Comparison of ENCODE assay signal across 28 cellular contexts in genomic region chr2:20668871-20669475, GRCh38. TPM values are rescaled to one million over a fixed set of nuclear protein-coding genes. Genes with fewer than 3 reads are reported as not detected.
DNase-seq lines count a peak whose midpoint lies in the region; ATAC-seq, FAIRE-seq and TF ChIP-seq lines count a peak whose summit lies in the region.
"Had no signal": no experiment of that assay in that cellular context is flagged by ENCODE, and none has a peak within 500 bp of the region (broad histone marks: within the 10 kb centered on the region; RNA-seq: fewer than 3 reads in every experiment).

No MANE protein-coding gene starts in this region.

- no peaks in the 10 kb centered on the region for H3K36me3 ChIP-seq in right atrium auricular region
- no peaks in the 10 kb centered on the region for H3K36me3 ChIP-seq in astrocyte (ENCODE audit: insufficient read depth, low read length)
- no peaks in the 10 kb centered on the region for H3K36me3 ChIP-seq in upper lobe of right lung
- H3K36me3 ChIP-seq in CD8-positive, alpha-beta memory T cell (ENCODE audit: insufficient read depth, low read length): no peaks in the 10 kb centered on the region
- H3K36me3 ChIP-seq: BE2C, heart right ventricle, tibial nerve had no signal

- H3K27ac ChIP-seq in right atrium auricular region (no peak overlapping the region), astrocyte (ENCODE audit: low read depth, low read length) (no peak overlapping the region), upper lobe of right lung (no peak overlapping the region)
- H3K27ac ChIP-seq in CD8-positive, alpha-beta memory T cell (ENCODE audit: low read depth, low read length): no peak overlapping the region
- H3K27ac ChIP-seq: A549, KMS-11, tibial nerve had no signal

- intact Hi-C loops in Right ventricle myocardium superior (cut with DNase I) (no loop called here), upper lobe of right lung (cut with DNase I) (no loop called here)

- peaks cover 6% of the 10 kb centered on the region for H3K9me3 Mint-ChIP-seq in astrocyte (ENCODE audit: unreplicated experiment)
- no peaks in the 10 kb centered on the region for H3K9me3 Mint-ChIP-seq in mesothelial cell of epicardium
- peaks cover 0 to 2% (median 0%) of the 10 kb centered on the region in 5 donors for H3K9me3 Mint-ChIP-seq in CD8-positive, alpha-beta memory T cell
- H3K9me3 Mint-ChIP-seq: activated CD4-positive, alpha-beta memory T cell treated with anti-CD3 and anti-CD28 coated beads for 36 hours; dendritic cell treated with granulocyte-macrophage colony-stimulating factor and Interleukin-4, amounts not matched to agents 40 ng/mL and 50 ng/mL, for 4 days had no signal

- no peaks in the 10 kb centered on the region for H3K79me2 ChIP-seq in astrocyte (ENCODE audit: insufficient read depth, low read length)

- ATAC-seq in Right ventricle myocardium superior (ENCODE audit: poor library complexity): no peak
- no peak for ATAC-seq in upper lobe of right lung
- ATAC-seq in GM21367 (IDR thresholded peaks at IDR 0.05; ENCODE audit: unreplicated experiment): no peak
- ATAC-seq: A549, heart right ventricle, left colon had no signal

- FAIRE-seq in astrocyte (lab: Jason Lieb, UNC): no peak
- FAIRE-seq: A549, bronchial epithelial cell had no signal

- H3K4me3 Mint-ChIP-seq in astrocyte (ENCODE audit: unreplicated experiment) (no peak overlapping the region), mesothelial cell of epicardium (peak overlapping the region; percentile 43)
- peak overlapping the region in 3 of 7 donors; percentile 26 to 60 (median 29) for H3K4me3 Mint-ChIP-seq in CD8-positive, alpha-beta memory T cell
- H3K4me3 Mint-ChIP-seq: dendritic cell treated with granulocyte-macrophage colony-stimulating factor and Interleukin-4, amounts not matched to agents 40 ng/mL and 50 ng/mL, for 4 days had no signal

- H3K4me3 ChIP-seq in right atrium auricular region: no peak overlapping the region
- H3K4me3 ChIP-seq in astrocyte (ENCODE audit: insufficient read depth, low read depth, low read length): no peak overlapping the region
- H3K4me3 ChIP-seq in upper lobe of right lung: no peak overlapping the region
- no peak overlapping the region for H3K4me3 ChIP-seq in CD8-positive, alpha-beta memory T cell (ENCODE audit: low read length)
- H3K4me3 ChIP-seq: A549, smooth muscle cell had no signal

- H3K4me1 Mint-ChIP-seq in astrocyte (ENCODE audit: low read depth, unreplicated experiment): peaks cover 2% of the 10 kb centered on the region
- peaks cover 19% of the 10 kb centered on the region for H3K4me1 Mint-ChIP-seq in mesothelial cell of epicardium
- H3K4me1 Mint-ChIP-seq in CD8-positive, alpha-beta memory T cell: peaks cover 11 to 51% (median 18%) of the 10 kb centered on the region in 3 donors

- POLR2A ChIA-PET in CD8-positive, alpha-beta memory T cell (lab: Charles Lee): no interaction called here

- H3K27me3 ChIP-seq in right atrium auricular region: peaks cover 18 to 50% of the 10 kb centered on the region in 2 donors
- H3K27me3 ChIP-seq in astrocyte (ENCODE audit: insufficient read depth, low read length): peaks cover 92% of the 10 kb centered on the region
- H3K27me3 ChIP-seq in upper lobe of right lung: peaks cover 91% of the 10 kb centered on the region
- H3K27me3 ChIP-seq in CD8-positive, alpha-beta memory T cell (ENCODE audit: insufficient read depth, low read length, poor library complexity, severe bottlenecking): peaks cover 64% of the 10 kb centered on the region

- TF ChIP-seq CTCF in right atrium auricular region (IDR thresholded peaks at IDR 0.05): no peak
- TF ChIP-seq CTCF in astrocyte (IDR thresholded peaks at IDR 0.05; ENCODE audit: insufficient read depth, low read depth, low read length): no peak
- TF ChIP-seq CTCF in mesothelial cell of epicardium (IDR thresholded peaks at IDR 0.05; ENCODE audit: unreplicated experiment): no peak
- no peak for TF ChIP-seq CTCF in upper lobe of right lung (IDR thresholded peaks at IDR 0.05)

- H3K27me3 Mint-ChIP-seq in astrocyte (ENCODE audit: low read depth, unreplicated experiment): peaks cover 70% of the 10 kb centered on the region
- H3K27me3 Mint-ChIP-seq in mesothelial cell of epicardium (ENCODE audit: low read depth): peaks cover 94% of the 10 kb centered on the region
- H3K27me3 Mint-ChIP-seq in CD8-positive, alpha-beta memory T cell: peaks cover 55 to 82% of the 10 kb centered on the region in 2 donors

- H4K20me1 ChIP-seq in astrocyte (ENCODE audit: insufficient read depth, low read length): peaks cover 16% of the 10 kb centered on the region

- peak; percentile 11 for DNase-seq in Right ventricle myocardium superior
- no peak for DNase-seq in right atrium auricular region (ENCODE audit: low spot score)
- no peak for DNase-seq in astrocyte (ENCODE audit: low read depth)
- no peak for DNase-seq in mesothelial cell of epicardium (ENCODE audit: low spot score in 2 of 2, unreplicated experiment in 2 of 2)
- DNase-seq in upper lobe of right lung: peak; percentile 42
- no peak for DNase-seq in NK-92 treated with Interleukin-12 subunit alpha and Interleukin-12 subunit beta, amount 100 ng/mL, for 24 hours (lab: John Stamatoyannopoulos, UW)
- DNase-seq in CD8-positive, alpha-beta memory T cell: no peak
- DNase-seq: activated CD4-positive, alpha-beta memory T cell treated with anti-CD3 and anti-CD28 coated beads for 36 hours; activated effector memory CD4-positive, alpha-beta T cell treated with anti-CD3 and anti-CD28 coated beads, Interleukin-2, amount 50 U/mL, for 16 hours; activated T-cell treated with anti-CD3 and anti-CD28 coated beads for 4 hours; BE2C; Calu3; GOT3; heart right ventricle; left colon; MV-4-11; NCI-H1694; NCI-H2171 treated with DMSO at 0.1 percent for 48 hours; stimulated activated CD4-positive, alpha-beta T cell treated with anti-CD3 and anti-CD28 coated beads, Interleukin-2, amount 100 ng/mL, for 48 hours; stimulated activated naive CD4-positive, alpha-beta T cell treated with Interleukin-2 at 50 U/mL for 16 hours; T1000 had no signal

- H3K27ac Mint-ChIP-seq in astrocyte (ENCODE audit: unreplicated experiment): no peak overlapping the region
- no peak overlapping the region for H3K27ac Mint-ChIP-seq in mesothelial cell of epicardium
- H3K27ac Mint-ChIP-seq in CD8-positive, alpha-beta memory T cell: peak overlapping the region in 1 of 8 donors; percentile 61
- H3K27ac Mint-ChIP-seq: activated CD4-positive, alpha-beta memory T cell treated with anti-CD3 and anti-CD28 coated beads for 36 hours; dendritic cell treated with granulocyte-macrophage colony-stimulating factor and Interleukin-4, amounts not matched to agents 40 ng/mL and 50 ng/mL, for 4 days had no signal

- no peak overlapping the region for H2AFZ ChIP-seq in astrocyte (ENCODE audit: low read depth, low read length)

- H3K36me3 Mint-ChIP-seq in astrocyte (ENCODE audit: low read depth, unreplicated experiment) (no peaks in the 10 kb centered on the region), mesothelial cell of epicardium (no peaks in the 10 kb centered on the region)
- H3K36me3 Mint-ChIP-seq in CD8-positive, alpha-beta memory T cell: no peaks in the 10 kb centered on the region
- H3K36me3 Mint-ChIP-seq: activated CD4-positive, alpha-beta memory T cell treated with anti-CD3 and anti-CD28 coated beads for 36 hours had no signal

- H3K4me1 ChIP-seq in right atrium auricular region (peaks cover 0 to 27% of the 10 kb centered on the region in 2 donors), astrocyte (ENCODE audit: insufficient read depth, low read length) (peaks cover 6% of the 10 kb centered on the region), upper lobe of right lung (peaks cover 18% of the 10 kb centered on the region)
- H3K4me1 ChIP-seq in CD8-positive, alpha-beta memory T cell (ENCODE audit: insufficient read depth, low read length): peaks cover 11% of the 10 kb centered on the region
- H3K4me1 ChIP-seq: BE2C had no signal

- H3K9me3 ChIP-seq in right atrium auricular region: no peaks in the 10 kb centered on the region
- no peaks in the 10 kb centered on the region for H3K9me3 ChIP-seq in astrocyte (ENCODE audit: insufficient read depth, low read depth, low read length)
- no peaks in the 10 kb centered on the region for H3K9me3 ChIP-seq in upper lobe of right lung
- no peaks in the 10 kb centered on the region for H3K9me3 ChIP-seq in CD8-positive, alpha-beta memory T cell (ENCODE audit: low read length)
- H3K9me3 ChIP-seq: A549, BE2C, heart right ventricle, tibial nerve had no signal

- H3K4me2 ChIP-seq in astrocyte (ENCODE audit: low read length): peak overlapping the region; percentile 50
- H3K4me2 ChIP-seq: A549, KMS-11, smooth muscle cell had no signal

- no peak overlapping the region for H3K9ac ChIP-seq in astrocyte (ENCODE audit: low read length)
- H3K9ac ChIP-seq: KMS-11 had no signal

- CTCF ChIA-PET in CD8-positive, alpha-beta memory T cell (lab: Charles Lee): interaction anchor here (1.4 kb wide), 1 partner anchor 294 kb away, joined by 4 read pairs; no protein-coding TSS in a partner anchor

RNA-seq across cellular contexts. Expression of gene GDF7, which starts 2.0 kb away (rescaled TPM):
- total RNA-seq in Right ventricle myocardium superior (0.38 TPM), right atrium auricular region (1 to 10 TPM; 1.1 to 1.7 TPM), astrocyte (0.91 and 1.9 TPM in 2 replicates), mesothelial cell of epicardium (3.0 to 3.2 TPM (median 3.1 TPM) in 3 replicates), upper lobe of right lung (0.72 TPM)
- not detected for total RNA-seq in CD8-positive, alpha-beta memory T cell
- polyA plus RNA-seq in CD8-positive, alpha-beta memory T cell: 0.10 TPM
- total RNA-seq: Calu3 had no signal
- polyA plus RNA-seq: smooth muscle cell had no signal

RNA-seq across cellular contexts. Expression of gene HS1BP3, which starts 18.1 kb away (rescaled TPM):
- total RNA-seq in Right ventricle myocardium superior (19.7 TPM), right atrium auricular region (10 to 100 TPM; 19.5 to 26.0 TPM), astrocyte (20.7 and 21.0 TPM in 2 replicates), mesothelial cell of epicardium (14.3 to 16.5 TPM (median 14.6 TPM) in 3 replicates), upper lobe of right lung (35.8 TPM)
- total RNA-seq in CD8-positive, alpha-beta memory T cell: 1 to 10 TPM; 9.3 to 9.5 TPM
- polyA plus RNA-seq in CD8-positive, alpha-beta memory T cell: 19.4 TPM

Comparison
In these comparisons a context has a peak if more than half of its experiments do, and no peak if none do; other contexts are left out.
1. DNase-seq: peak in Right ventricle myocardium superior (single experiment) and upper lobe of right lung (single experiment); none in right atrium auricular region (single experiment), astrocyte (single experiment), mesothelial cell of epicardium (0 of 2), NK-92 treated with Interleukin-12 subunit alpha and Interleukin-12 subunit beta, amount 100 ng/mL, for 24 hours (single experiment) and CD8-positive, alpha-beta memory T cell (0 of 5).